Comparison of ENCODE assay signal across 1 cellular context in the genomic region with DNA sequence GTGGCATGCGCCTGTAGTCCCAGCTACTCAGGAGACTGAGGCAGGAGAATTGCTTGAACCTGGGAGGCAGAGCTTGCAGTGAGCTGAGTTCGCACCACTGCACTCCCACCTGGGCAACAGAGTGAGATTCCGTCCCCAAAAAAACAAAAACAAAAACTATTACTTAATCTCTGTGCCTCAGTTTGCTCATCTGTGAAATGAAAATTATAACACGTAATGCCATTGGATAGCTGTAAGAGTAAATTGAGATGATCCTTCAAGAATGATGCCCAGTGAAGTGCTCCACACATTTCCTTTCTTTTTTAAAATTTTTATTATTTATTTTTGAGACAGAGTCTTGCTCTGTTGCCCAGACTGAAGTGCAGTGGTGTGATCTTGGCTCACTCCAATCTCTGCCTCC. TPM values are rescaled to one million over a fixed set of nuclear protein-coding genes. Genes with fewer than 3 reads are reported as not detected.
"Had no signal": no experiment of that assay in that cellular context is flagged by ENCODE, and none has a peak within 500 bp of the region (broad histone marks: within the 10 kb centered on the region; RNA-seq: fewer than 3 reads in every experiment).

No MANE protein-coding gene starts in this region.

RNA-seq across cellular contexts. Expression of gene CNFN, which starts 50.2 kb away (rescaled TPM):
- total RNA-seq: GM12878 had no signal
